23 cellular contexts compared by ENCODE assay signal in genomic region chr1:55993608-55994251, GRCh38.
DNase-seq lines count a peak whose midpoint lies in the region; FAIRE-seq and TF ChIP-seq lines count a peak whose summit lies in the region.
"Had no signal": no experiment of that assay in that cellular context is flagged by ENCODE, and none has a peak within 500 bp of the region (broad histone marks: within the 10 kb centered on the region; RNA-seq: fewer than 3 reads in every experiment).

No MANE protein-coding gene starts in this region.

- no peak overlapping the region for H3K4me3 Mint-ChIP-seq in brain
- H3K4me3 Mint-ChIP-seq: CD4-positive, alpha-beta T cell; HFFc6 had no signal

- peaks cover 7% of the 10 kb centered on the region for H3K27me3 Mint-ChIP-seq in brain

- H3K27me3 ChIP-seq in osteoblast (ENCODE audit: insufficient read depth, low read length), result no peaks in the 10 kb centered on the region
- H3K27me3 ChIP-seq: BLaER1 had no signal

- H3K4me2 ChIP-seq in osteoblast (ENCODE audit: insufficient read depth, low read length), result no peak overlapping the region
- H3K4me2 ChIP-seq: A549, BLaER1 had no signal

- no peaks in the 10 kb centered on the region for H3K36me3 Mint-ChIP-seq in brain

- TF ChIP-seq POLR2A in GM12891 (IDR thresholded peaks at IDR 0.05; ENCODE audit: low read depth, low read length), result no peak

- H4K20me1 ChIP-seq in osteoblast (ENCODE audit: insufficient read depth, low read length), result no peaks in the 10 kb centered on the region
- H4K20me1 ChIP-seq: BLaER1 had no signal

- peak overlapping the region in 3 of 5 experiments; percentile 18 to 54 (median 50) for H3K27ac Mint-ChIP-seq in brain
- H3K27ac Mint-ChIP-seq: CD4-positive, alpha-beta T cell; HFFc6 had no signal

- H3K4me1 Mint-ChIP-seq in brain, result peaks cover 38% of the 10 kb centered on the region

- no peaks in the 10 kb centered on the region for H3K9me3 ChIP-seq in osteoblast (ENCODE audit: low read depth, low read length)
- H3K9me3 ChIP-seq: A549 had no signal

- H3K4me1 ChIP-seq in osteoblast (ENCODE audit: insufficient read depth, low read length), result peaks cover 7% of the 10 kb centered on the region
- H3K4me1 ChIP-seq: A549, BLaER1 had no signal

- peaks cover 9 to 38% (median 18%) of the 10 kb centered on the region in 5 experiments for H3K9me3 Mint-ChIP-seq in brain

- no peak overlapping the region for H3K4me3 ChIP-seq in AG10803 (ENCODE audit: low read length)
- no peak overlapping the region for H3K4me3 ChIP-seq in HFF-Myc (replicated peaks; ENCODE audit: low read depth, low read length)
- no peak overlapping the region for H3K4me3 ChIP-seq in osteoblast (ENCODE audit: insufficient read depth, low read length)
- H3K4me3 ChIP-seq: A549, BLaER1, K562 had no signal

- no peaks in the 10 kb centered on the region for H3K36me3 ChIP-seq in osteoblast (ENCODE audit: insufficient read depth, low read length)
- H3K36me3 ChIP-seq: BLaER1 had no signal

- no peak for FAIRE-seq in GM12891 (lab: Jason Lieb, UNC)
- FAIRE-seq: A549, G401.6, GM19239, K562 had no signal

- peak overlapping the region; percentile 59 for H2AFZ ChIP-seq in osteoblast (ENCODE audit: low read length)

- DNase-seq in AG10803 (ENCODE audit: low read depth), result peak; percentile 77
- DNase-seq in HFF-Myc (ENCODE audit: extremely low read depth, low read depth), result peak; percentile 17
- no peak for DNase-seq in osteoblast (ENCODE audit: insufficient read length, low spot score, missing footprints)
- DNase-seq in DMS79 (lab: John Stamatoyannopoulos, UW), result no peak
- DNase-seq in GM12891 (ENCODE audit: insufficient read length, low spot score), result no peak
- DNase-seq in globus pallidus (ENCODE audit: low spot score), result no peak
- DNase-seq: CD4-positive, alpha-beta T cell; COR-L47; DMS 273 treated with DMSO at 0.1 percent for 48 hours; HFFc6; NCI-H1092; NCI-H1436; NCI-H187 treated with DMSO at 0.1 percent for 48 hours; NCI-H226; NCI-H524 treated with DMSO at 0.1 percent for 48 hours; NCI-H82; SIG-M5 had no signal

- no peak for TF ChIP-seq CTCF in AG10803 (conservative IDR thresholded peaks at IDR 0.05; ENCODE audit: low read length)
- no peak for TF ChIP-seq CTCF in HFF-Myc (IDR thresholded peaks at IDR 0.05; ENCODE audit: low read depth, low read length, missing control alignments)
- no peak for TF ChIP-seq CTCF in brain (conservative IDR thresholded peaks at IDR 0.05)
- TF ChIP-seq CTCF in osteoblast (IDR thresholded peaks at IDR 0.05; ENCODE audit: extremely low read depth, low read depth, low read length), result no peak

- H3K27ac ChIP-seq in osteoblast (ENCODE audit: low read depth, low read length), result no peak overlapping the region
- H3K27ac ChIP-seq: A549, BLaER1 had no signal

- no peaks in the 10 kb centered on the region for H3K79me2 ChIP-seq in osteoblast (ENCODE audit: insufficient read depth, low read length)

TF ChIP-seq in GM12891, 5 proteins besides CTCF, POLR2A, EP300 and RAD21:
- TF ChIP-seq PAX5 (IDR thresholded peaks at IDR 0.05; ENCODE audit: insufficient read depth, low read length, severe bottlenecking) (no peak), SPI1 (IDR thresholded peaks at IDR 0.05; ENCODE audit: low read depth, low read length) (no peak), POLR2AphosphoS5 (IDR thresholded peaks at IDR 0.05; ENCODE audit: low read depth, low read length) (no peak), TAF1 (IDR thresholded peaks at IDR 0.05; ENCODE audit: low read depth, low read length) (no peak), POU2F2 (IDR thresholded peaks at IDR 0.05; ENCODE audit: low read depth, low read length) (no peak)

Comparison
In these comparisons a context has a peak if more than half of its experiments do, and no peak if none do; other contexts are left out.
1. DNase-seq: peak in AG10803 (single experiment) and HFF-Myc (single experiment); none in osteoblast (single experiment), DMS79 (single experiment), GM12891 (single experiment) and globus pallidus (single experiment).